In genomic region chr16:69106491-69107291, GRCh38 we compare ENCODE assay signal across 8 cellular contexts. TPM values are rescaled to one million over a fixed set of nuclear protein-coding genes. Genes with fewer than 3 reads are reported as not detected.
DNase-seq lines count a peak whose midpoint lies in the region; ATAC-seq and TF ChIP-seq lines count a peak whose summit lies in the region.

No MANE protein-coding gene starts in this region.

- H3K36me3 ChIP-seq in stomach, result peaks cover 0 to 26% (median 21%) of the 10 kb centered on the region in 4 donors

- 0 to 2% (median 1%) methylated on average over 16 to 54 of the region's 54 CpGs for WGBS in stomach, 5 donors

- intact Hi-C loops in stomach (cut with DNase I; ENCODE audit: low total_unique reads), result no loop called here

- H3K4me1 Mint-ChIP-seq in stimulated activated naive CD8-positive, alpha-beta T cell treated with anti-CD3 and anti-CD28 coated beads, Interleukin-15, Interleukin-2, amounts not matched to agents 100 ng/mL and 50 ng/mL, for 24 hours (ENCODE audit: low read depth), result peaks cover 23% of the 10 kb centered on the region
- H3K4me1 Mint-ChIP-seq in activated naive CD8-positive, alpha-beta T cell (ENCODE audit: low read depth), result peaks cover 19% of the 10 kb centered on the region

- H3K9me3 Mint-ChIP-seq in stimulated activated naive CD8-positive, alpha-beta T cell treated with anti-CD3 and anti-CD28 coated beads, Interleukin-15, Interleukin-2, amounts not matched to agents 100 ng/mL and 50 ng/mL, for 24 hours, result no peaks in the 10 kb centered on the region
- no peaks in the 10 kb centered on the region for H3K9me3 Mint-ChIP-seq in activated naive CD8-positive, alpha-beta T cell (ENCODE audit: low read depth)

- H3K9me3 ChIP-seq in stomach, result no peaks in the 10 kb centered on the region

- H3K27me3 ChIP-seq in stomach, result peaks cover 0 to 39% (median 20%) of the 10 kb centered on the region in 3 donors

- TF ChIP-seq CTCF in stomach (IDR thresholded peaks at IDR 0.05), result no peak

- peak overlapping the region in 1 of 5 donors; percentile 47 for H3K27ac ChIP-seq in stomach

- TF ChIP-seq EP300 in stomach (IDR thresholded peaks at IDR 0.05), result no peak

- no peak for TF ChIP-seq POLR2A in stomach (IDR thresholded peaks at IDR 0.05)

- H3K4me3 ChIP-seq in stomach, result peak overlapping the region; percentile 53 to 78 (median 63)

- H3K27me3 Mint-ChIP-seq in stimulated activated naive CD8-positive, alpha-beta T cell treated with anti-CD3 and anti-CD28 coated beads, Interleukin-15, Interleukin-2, amounts not matched to agents 100 ng/mL and 50 ng/mL, for 24 hours, result peaks cover 32% of the 10 kb centered on the region
- H3K27me3 Mint-ChIP-seq in activated naive CD8-positive, alpha-beta T cell, result peaks cover 12% of the 10 kb centered on the region

- H3K4me3 Mint-ChIP-seq in stimulated activated naive CD8-positive, alpha-beta T cell treated with anti-CD3 and anti-CD28 coated beads, Interleukin-15, Interleukin-2, amounts not matched to agents 100 ng/mL and 50 ng/mL, for 24 hours, result peak overlapping the region; percentile 32
- H3K4me3 Mint-ChIP-seq in activated naive CD8-positive, alpha-beta T cell, result peak overlapping the region; percentile 68

- no peak for DNase-seq in stimulated activated naive CD8-positive, alpha-beta T cell treated with anti-CD3 and anti-CD28 coated beads, Interleukin-15, Interleukin-2, amounts not matched to agents 100 U/mL and 50 U/mL, for 24 hours
- DNase-seq in iPS-NIHi11 (ENCODE audit: low spot score) (peak; percentile 79), stomach (no peak), Ammon's horn (ENCODE audit: low spot score) (no peak), OCI-M2 (lab: John Stamatoyannopoulos, UW; ENCODE audit: unreplicated experiment) (no peak)
- no peak for DNase-seq in stimulated activated CD4-positive, alpha-beta T cell treated with anti-CD3 and anti-CD28 coated beads, Interleukin-4, amount 100 ng/mL, for 1 hour

- H3K4me1 ChIP-seq in stomach, result peaks cover 18 to 40% (median 36%) of the 10 kb centered on the region in 4 donors

- H3K27ac Mint-ChIP-seq in stimulated activated naive CD8-positive, alpha-beta T cell treated with anti-CD3 and anti-CD28 coated beads, Interleukin-15, Interleukin-2, amounts not matched to agents 100 ng/mL and 50 ng/mL, for 24 hours, result no peak overlapping the region
- no peak overlapping the region for H3K27ac Mint-ChIP-seq in activated naive CD8-positive, alpha-beta T cell

- peaks cover 12% of the 10 kb centered on the region for H3K36me3 Mint-ChIP-seq in stimulated activated naive CD8-positive, alpha-beta T cell treated with anti-CD3 and anti-CD28 coated beads, Interleukin-15, Interleukin-2, amounts not matched to agents 100 ng/mL and 50 ng/mL, for 24 hours (ENCODE audit: low read depth)
- H3K36me3 Mint-ChIP-seq in activated naive CD8-positive, alpha-beta T cell, result peaks cover 7% of the 10 kb centered on the region

- ATAC-seq in stimulated activated naive CD8-positive, alpha-beta T cell treated with anti-CD3 and anti-CD28 coated beads, Interleukin-15, Interleukin-2, amounts not matched to agents 100 U/mL and 50 U/mL, for 24 hours, result no peak

RNA-seq across cellular contexts. Expression of gene HAS3, which starts 1.2 kb away (rescaled TPM):
- 10 to 100 TPM in 1 of 5 donors, 1 to 10 TPM in 3, not detected in 1; 1.2 to 10.3 (median 6.3) TPM for total RNA-seq in stomach
- 1 to 10 TPM; 1.1 to 5.8 (median 5.1) TPM for polyA plus RNA-seq in stomach

RNA-seq across cellular contexts. Expression of gene CHTF8, which starts 25.7 kb away (rescaled TPM):
- 10 to 100 TPM; 12.3 to 52.7 (median 33.0) TPM for total RNA-seq in stomach
- polyA plus RNA-seq in stomach, result 10 to 100 TPM; 60.1 to 83.2 (median 64.8) TPM

RNA-seq across cellular contexts. Expression of gene UTP4, which starts 25.8 kb away (rescaled TPM):
- 10 to 100 TPM in 4 of 5 donors, 1 to 10 TPM in 1; 8.1 to 68.8 (median 32.0) TPM for total RNA-seq in stomach
- polyA plus RNA-seq in stomach, result 10 to 100 TPM; 18.7 to 33.1 (median 23.1) TPM
